In the genomic region with DNA sequence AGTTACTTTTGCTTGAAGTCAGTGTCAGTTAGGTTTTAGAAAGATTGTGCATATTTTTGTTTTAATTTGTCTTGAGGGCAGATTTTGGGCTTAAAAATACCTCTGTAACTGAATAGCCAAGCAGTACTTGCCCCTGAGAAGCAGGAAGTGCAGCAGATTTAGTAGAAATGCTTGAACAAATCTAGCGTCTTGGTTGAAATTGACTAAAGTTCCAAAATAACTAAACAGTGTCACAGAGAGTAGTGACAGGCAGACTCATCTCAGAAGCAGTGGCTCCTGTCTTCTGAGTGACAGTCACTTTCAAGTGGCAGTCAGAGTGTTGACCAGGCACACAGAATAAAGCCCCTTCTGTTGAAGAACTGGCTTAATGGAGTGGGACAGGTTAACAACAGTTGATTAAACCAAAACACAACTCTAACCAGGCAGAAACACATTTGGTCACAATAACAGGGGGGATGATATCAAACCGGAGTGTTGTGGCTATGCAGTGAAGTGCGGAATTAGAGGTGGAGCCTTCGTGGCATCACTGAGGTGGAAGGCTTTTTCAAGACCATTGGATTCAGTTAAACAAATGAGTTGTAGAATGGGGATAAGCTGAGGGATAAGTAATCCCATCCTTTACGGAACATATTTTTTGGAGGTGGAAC, we compare ENCODE assay signal across 11 cellular contexts. TPM values are rescaled to one million over a fixed set of nuclear protein-coding genes. Genes with fewer than 3 reads are reported as not detected.
A peak's percentile ranks its signal among the peaks of the same experiment; 100 is the strongest.
DNase-seq lines count a peak whose midpoint lies in the region; ATAC-seq, FAIRE-seq and TF ChIP-seq lines count a peak whose summit lies in the region.
"Had no signal": no experiment of that assay in that cellular context is flagged by ENCODE, and none has a peak within 500 bp of the region (broad histone marks: within the 10 kb centered on the region; RNA-seq: fewer than 3 reads in every experiment).

No MANE protein-coding gene starts in this region.

- no peak overlapping the region for H3K4me2 ChIP-seq in PC-3 (ENCODE audit: low read length)

- no peaks in the 10 kb centered on the region for H3F3A ChIP-seq in PC-3 (ENCODE audit: low read length, unreplicated experiment)

- H3K79me2 ChIP-seq in PC-3 (ENCODE audit: low read length) = peaks cover 100% of the 10 kb centered on the region

- no peak for TF ChIP-seq POLR2A in GM12891 (IDR thresholded peaks at IDR 0.05; ENCODE audit: low read depth, low read length)

- POLR2A ChIA-PET in PC-3 (lab: Charles Lee; ENCODE audit: unreplicated experiment) = no interaction called here

- H3K9me2 ChIP-seq in PC-3 (replicated peaks; ENCODE audit: low read length) = no peaks in the 10 kb centered on the region

- in situ Hi-C loops in brain microvascular endothelial cell (cut with HindIII; ENCODE audit: low pct_ligation_motif_present, low sequenced_read_pairs) (no loop called here), G401 (cut with HindIII; ENCODE audit: low sequenced_read_pairs) (no loop called here)

- H3K27me3 ChIP-seq in brain microvascular endothelial cell (replicated peaks) (no peaks in the 10 kb centered on the region), psoas muscle (ENCODE audit: insufficient read depth in 3 of 3, low read length in 2 of 3) (no peaks in the 10 kb centered on the region), PC-3 (ENCODE audit: low read length) (no peaks in the 10 kb centered on the region)

- H2AFZ ChIP-seq in PC-3 (ENCODE audit: low read length) = no peak overlapping the region

- peaks cover 71% of the 10 kb centered on the region for H4K20me1 ChIP-seq in PC-3 (ENCODE audit: low read length)

- no peak for TF ChIP-seq CTCF in brain microvascular endothelial cell (IDR thresholded peaks at IDR 0.05; ENCODE audit: low read depth, low read length, missing control alignments)
- no peak for TF ChIP-seq CTCF in psoas muscle (IDR thresholded peaks at IDR 0.05)
- TF ChIP-seq CTCF in PC-3 (conservative IDR thresholded peaks at IDR 0.05; ENCODE audit: low read depth, low read length) = no peak

- 73 to 82% (median 77%) methylated on average over 5 of the region's 5 CpGs for WGBS in psoas muscle, 3 donors

- BruUV-seq in PC-3 (replicated peaks; lab: Mats Ljungman, UMichigan) = no TSS peak

- no peak overlapping the region for H3K4me3 ChIP-seq in brain microvascular endothelial cell (ENCODE audit: low read depth, low read length)
- H3K4me3 ChIP-seq in psoas muscle = no peak overlapping the region
- no peak overlapping the region for H3K4me3 ChIP-seq in PC-3 (ENCODE audit: low read length)

- H3K27ac ChIP-seq in brain microvascular endothelial cell = peak overlapping the region; percentile 36
- H3K27ac ChIP-seq in psoas muscle = no peak overlapping the region
- no peak overlapping the region for H3K27ac ChIP-seq in PC-3 (ENCODE audit: low read length)

- H3K9ac ChIP-seq in PC-3 (ENCODE audit: low read length) = no peak overlapping the region

- peak; percentile 87 for FAIRE-seq in GM12891 (lab: Jason Lieb, UNC)
- FAIRE-seq: endothelial cell of umbilical vein had no signal

- H3K9me3 ChIP-seq in psoas muscle = no peaks in the 10 kb centered on the region
- H3K9me3 ChIP-seq in PC-3 (ENCODE audit: low read length) = no peaks in the 10 kb centered on the region

- ATAC-seq in GM21360 (IDR thresholded peaks at IDR 0.05; ENCODE audit: unreplicated experiment) (peak; percentile 61), HG03139 (IDR thresholded peaks at IDR 0.05; ENCODE audit: unreplicated experiment) (peak; percentile 44), psoas muscle (no peak), PC-3 (no peak)

- H3K36me3 ChIP-seq in brain microvascular endothelial cell (replicated peaks) = peaks cover 2% of the 10 kb centered on the region
- no peaks in the 10 kb centered on the region for H3K36me3 ChIP-seq in psoas muscle (ENCODE audit: insufficient read depth in 1 of 2, low read depth in 1 of 2)
- H3K36me3 ChIP-seq in PC-3 (ENCODE audit: low read depth, low read length) = 0 out of 2 replicates have a peak, but pooled peaks cover under 1% of the 10 kb centered on the region

- peaks cover 62% of the 10 kb centered on the region for H3K4me1 ChIP-seq in psoas muscle
- peaks cover 80% of the 10 kb centered on the region for H3K4me1 ChIP-seq in PC-3 (ENCODE audit: insufficient read depth, low read length)

- CTCF ChIA-PET in PC-3 (lab: Charles Lee) = no interaction called here

- intact Hi-C loops in psoas muscle (cut with DNase I) = no loop called here
- intact Hi-C loops in PC-3 (cut with micrococcal nuclease) = no loop called here

- no peak for DNase-seq in GM12891 (ENCODE audit: insufficient read length, low spot score)
- DNase-seq in brain microvascular endothelial cell = no peak
- DNase-seq in psoas muscle = no peak
- DNase-seq in PC-3 = no peak
- DNase-seq in iPS-NIHi11 (ENCODE audit: low spot score) = no peak
- DNase-seq in G401 (ENCODE audit: low spot score) = no peak
- DNase-seq: DND-41, NCI-H1694 had no signal

TF ChIP-seq in GM12891, 5 proteins besides CTCF, POLR2A, EP300 and RAD21:
- TF ChIP-seq SPI1 (IDR thresholded peaks at IDR 0.05; ENCODE audit: low read depth, low read length) (peak; percentile 50; the same call in 1 of the 2 replicates), TAF1 (IDR thresholded peaks at IDR 0.05; ENCODE audit: low read depth, low read length) (no peak; the same call in 1 of the 2 replicates)

RNA-seq across cellular contexts. Expression of a gene that starts 29.1 kb away (rescaled TPM):
- polyA plus RNA-seq in GM12891 (2012; ENCODE audit: low read depth, missing spikeins) = 24.2 TPM
- total RNA-seq in psoas muscle = 10 to 100 TPM; 35.0 to 77.5 (median 51.7) TPM
- polyA plus RNA-seq in psoas muscle = 10 to 100 TPM; 18.5 to 31.7 (median 19.4) TPM
- total RNA-seq in PC-3 (2014; rRNA removed) = 211 and 271 TPM in 2 replicates
- 42.1 and 50.0 TPM in 2 replicates for total RNA-seq in G401 (2014; rRNA removed; shearing (Covaris generic))

Comparison
In these comparisons a context has a peak if more than half of its experiments do, and no peak if none do; other contexts are left out.
1. ATAC-seq: peak in GM21360 (single experiment) and HG03139 (single experiment); none in psoas muscle (0 of 4) and PC-3 (single experiment).